9 cellular contexts compared by ENCODE assay signal in the genomic region with DNA sequence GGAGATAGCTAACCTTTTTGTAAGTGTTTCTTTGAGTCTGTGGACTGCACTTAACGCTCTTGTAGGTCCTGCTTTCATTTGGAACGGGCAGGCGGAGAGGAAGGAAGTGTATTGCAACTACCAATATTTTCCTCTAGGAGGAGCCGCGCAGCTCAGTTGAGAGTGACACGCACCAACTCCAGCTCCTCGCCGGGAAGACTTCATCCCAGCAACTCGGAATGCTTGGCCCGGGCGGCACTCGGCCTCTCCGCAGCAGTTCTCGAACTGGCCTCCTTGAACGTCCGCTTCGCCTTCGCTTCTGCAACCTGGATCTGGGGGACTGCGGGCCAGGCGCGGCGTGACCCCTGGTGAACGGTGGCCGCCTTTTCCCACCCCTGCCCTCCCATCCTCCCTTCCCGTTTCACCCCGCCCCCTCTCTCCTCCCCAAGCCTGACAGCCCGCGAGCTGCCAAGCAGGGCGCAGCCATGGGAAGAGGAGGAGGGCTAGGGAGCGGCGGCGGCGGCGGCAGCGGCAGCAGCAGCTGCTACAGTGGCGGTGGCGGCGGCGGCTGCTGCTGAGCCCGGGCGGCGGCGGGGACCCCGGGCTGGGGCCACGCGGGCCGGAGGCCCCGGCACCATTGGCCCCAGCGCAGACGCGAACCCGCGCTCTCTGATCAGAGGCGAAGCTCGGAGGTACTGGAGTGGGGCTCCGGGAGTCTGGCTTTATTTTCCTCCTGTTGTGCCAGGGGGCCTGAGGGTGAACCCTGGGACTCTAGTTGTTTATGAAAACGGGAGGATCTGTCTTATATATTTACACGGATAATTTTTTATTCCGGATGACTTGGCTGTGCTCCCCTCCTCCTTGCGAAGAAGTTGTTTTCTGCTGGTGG. TPM values are rescaled to one million over a fixed set of nuclear protein-coding genes. Genes with fewer than 3 reads are reported as not detected.
DNase-seq lines count a peak whose midpoint lies in the region; ATAC-seq lines count a peak whose summit lies in the region.
"Had no signal": no experiment of that assay in that cellular context is flagged by ENCODE, and none has a peak within 500 bp of the region (broad histone marks: within the 10 kb centered on the region; RNA-seq: fewer than 3 reads in every experiment).

A gene (plus strand): TSS at position 155 of the 868 bp plus-strand sequence. CDS start 142,436 bp downstream, outside the sequence.

- WGBS in right cardiac atrium, result under 1% methylated on average over 60 of the region's 60 CpGs

- DNase-seq in CD1c-positive myeloid dendritic cell (ENCODE audit: extremely low spot score) (peak; percentile 54), NCI-H526 treated with DMSO at 0.1 percent for 48 hours (lab: John Stamatoyannopoulos, UW) (peak; percentile 88), astrocyte of the hippocampus (ENCODE audit: low read depth, low spot score) (peak; percentile 93), right cardiac atrium (peak; percentile 84 to 93 (median 92)), posterior cingulate gyrus (peak; percentile 65 to 96 (median 76)), NCI-H128 (lab: John Stamatoyannopoulos, UW; ENCODE audit: unreplicated experiment) (no peak)

- H3K4me1 ChIP-seq in right cardiac atrium (ENCODE audit: control insufficient read depth, insufficient read depth, low read length), result no peaks in the 10 kb centered on the region

- peak within 1 kb of the TSS; percentile 91 for H3K4me3 ChIP-seq in right cardiac atrium (ENCODE audit: low read length)

- H3K27me3 ChIP-seq in right cardiac atrium (ENCODE audit: control insufficient read depth, insufficient read depth), result no peaks in the 10 kb centered on the region

- intact Hi-C loops in right cardiac atrium (cut with DNase I) (loop anchor here in 3 of 4 donors (5.0 to 10.0 kb wide), 3 partner anchors 159 to 231 kb away; no protein-coding TSS in a partner anchor), posterior cingulate gyrus (cut with DNase I) (loop anchor here (2.0 to 10.0 kb wide), 3 partner anchors 159 to 461 kb away; no protein-coding TSS in a partner anchor)

- peak within 1 kb of the TSS; percentile 69 for H3K27ac ChIP-seq in right cardiac atrium (ENCODE audit: low read length)

- ATAC-seq in GM19025 (IDR thresholded peaks at IDR 0.05; ENCODE audit: low read depth, unreplicated experiment) (peak; percentile 79), HG03457 (IDR thresholded peaks at IDR 0.05; ENCODE audit: unreplicated experiment) (peak; percentile 84), right cardiac atrium (peak; percentile 96 to 97)

- no peaks in the 10 kb centered on the region for H3K9me3 ChIP-seq in right cardiac atrium (ENCODE audit: control insufficient read depth, low read length)

RNA-seq across cellular contexts. Expression of the gene that starts here (rescaled TPM):
- 10 to 100 TPM; 14.0 to 21.8 (median 18.0) TPM for total RNA-seq in right cardiac atrium
- polyA plus RNA-seq in right cardiac atrium, result 8.1 TPM
- total RNA-seq: T-helper 2 cell treated with Interferon-gamma antibody and Interleukin-4, amounts not matched to agents 100 ng/mL and 5 ng/mL, for 36 hours had no signal
